ENCODE assay signal across 14 cellular contexts in genomic region chr13:32528358-32528757, GRCh38. TPM values are rescaled to one million over a fixed set of nuclear protein-coding genes. Genes with fewer than 3 reads are reported as not detected.
A peak's percentile ranks its signal among the peaks of the same experiment; 100 is the strongest.
DNase-seq lines count a peak whose midpoint lies in the region; ATAC-seq and TF ChIP-seq lines count a peak whose summit lies in the region.
"Had no signal": no experiment of that assay in that cellular context is flagged by ENCODE, and none has a peak within 500 bp of the region (broad histone marks: within the 10 kb centered on the region; RNA-seq: fewer than 3 reads in every experiment).

No MANE protein-coding gene starts in this region.

- H2AFZ ChIP-seq in mammary epithelial cell (ENCODE audit: low read depth, low read length): no peak overlapping the region

- intact Hi-C loops in left cardiac atrium (cut with DNase I): no loop called here
- intact Hi-C loops in Right ventricle myocardium inferior (cut with DNase I): no loop called here
- intact Hi-C loops in mammary epithelial cell (cut with micrococcal nuclease): no loop called here

- peak overlapping the region; percentile 49 for H3K27ac Mint-ChIP-seq in stimulated activated memory B cell treated with anti-CD40 and anti-IgM and Interleukin-4, amounts not matched to agents 10 μg/mL and 1 μg/mL and 100 μg/mL, for 72 hours
- H3K27ac Mint-ChIP-seq: type B pancreatic cell had no signal

- no peaks in the 10 kb centered on the region for H3K9me3 Mint-ChIP-seq in stimulated activated memory B cell treated with anti-CD40 and anti-IgM and Interleukin-4, amounts not matched to agents 10 μg/mL and 1 μg/mL and 100 μg/mL, for 72 hours
- H3K9me3 Mint-ChIP-seq: type B pancreatic cell had no signal

- ATAC-seq in left cardiac atrium: peak; percentile 19 to 75
- no peak for ATAC-seq in Right ventricle myocardium inferior
- ATAC-seq in stimulated activated memory B cell treated with anti-CD40 and anti-IgM and Interleukin-4, amounts not matched to agents 10 μg/mL and 1 μg/mL and 100 μg/mL, for 72 hours: no peak
- no peak for ATAC-seq in HG02678 (IDR thresholded peaks at IDR 0.05; ENCODE audit: unreplicated experiment)

- H3K4me1 ChIP-seq in mammary epithelial cell (ENCODE audit: insufficient read depth, low read length): no peaks in the 10 kb centered on the region

- H3K9me3 ChIP-seq in mammary epithelial cell (replicated peaks; ENCODE audit: insufficient read depth, low read length): no peaks in the 10 kb centered on the region

- H3K27me3 Mint-ChIP-seq in stimulated activated memory B cell treated with anti-CD40 and anti-IgM and Interleukin-4, amounts not matched to agents 10 μg/mL and 1 μg/mL and 100 μg/mL, for 72 hours: no peaks in the 10 kb centered on the region
- H3K27me3 Mint-ChIP-seq: type B pancreatic cell had no signal

- peaks cover 51% of the 10 kb centered on the region for H3K4me1 Mint-ChIP-seq in stimulated activated memory B cell treated with anti-CD40 and anti-IgM and Interleukin-4, amounts not matched to agents 10 μg/mL and 1 μg/mL and 100 μg/mL, for 72 hours

- no peak for DNase-seq in left cardiac atrium
- DNase-seq in Right ventricle myocardium inferior (ENCODE audit: missing footprints): no peak
- peak; percentile 21 for DNase-seq in mammary epithelial cell
- DNase-seq in hepatic stellate cell (ENCODE audit: low spot score): peak; percentile 11
- no peak for DNase-seq in brain microvascular endothelial cell
- no peak for DNase-seq in stimulated activated CD4-positive, alpha-beta T cell treated with anti-CD3 and anti-CD28 coated beads, Interleukin-2, amount 100 ng/mL, for 48 hours
- DNase-seq: activated CD8-positive, alpha-beta memory T cell treated with anti-CD3 and anti-CD28 coated beads for 24 hours; activated naive CD4-positive, alpha-beta T cell treated with anti-CD3 and anti-CD28 coated beads, Interleukin-2, amount 50 U/mL, for 16 hours; mesenchymal stem cell; occipital lobe; SIG-M5 had no signal

- no peak overlapping the region for H3K4me3 Mint-ChIP-seq in stimulated activated memory B cell treated with anti-CD40 and anti-IgM and Interleukin-4, amounts not matched to agents 10 μg/mL and 1 μg/mL and 100 μg/mL, for 72 hours
- H3K4me3 Mint-ChIP-seq: type B pancreatic cell had no signal

- in situ Hi-C loops in mammary epithelial cell (cut with MboI; ENCODE audit: low sequenced_read_pairs in 2 of 2) (no loop called here), brain microvascular endothelial cell (cut with HindIII; ENCODE audit: low pct_ligation_motif_present, low sequenced_read_pairs) (no loop called here)

- H3K4me3 ChIP-seq in mammary epithelial cell (replicated peaks in 1 of 3; ENCODE audit: insufficient read depth in 1 of 3, low read depth in 2 of 3, low read length in 3 of 3) (no peak overlapping the region), brain microvascular endothelial cell (ENCODE audit: low read depth, low read length) (no peak overlapping the region)

- peaks cover 29% of the 10 kb centered on the region for H3K36me3 Mint-ChIP-seq in stimulated activated memory B cell treated with anti-CD40 and anti-IgM and Interleukin-4, amounts not matched to agents 10 μg/mL and 1 μg/mL and 100 μg/mL, for 72 hours

- dilution Hi-C loops in mammary epithelial cell (cut with HindIII; ENCODE audit: low sequenced_read_pairs): no loop called here

- H3K4me2 ChIP-seq in mammary epithelial cell (ENCODE audit: insufficient read depth, low read depth, low read length): no peak overlapping the region

- CTCF ChIA-PET in mammary epithelial cell (lab: Charles Lee; ENCODE audit: low non-redundant PET): no interaction called here

- H3K9ac ChIP-seq in mammary epithelial cell (ENCODE audit: insufficient read depth, low read length): no peak overlapping the region

- H3K79me2 ChIP-seq in mammary epithelial cell (ENCODE audit: insufficient read depth, low read length): peaks cover 87% of the 10 kb centered on the region

- H3K27ac ChIP-seq in mammary epithelial cell (ENCODE audit: insufficient read depth, low read depth, low read length) (no peak overlapping the region), brain microvascular endothelial cell (no peak overlapping the region)

- BruUV-seq in mammary epithelial cell (replicated peaks; lab: Mats Ljungman, UMichigan): no TSS peak

- no peaks in the 10 kb centered on the region for H4K20me1 ChIP-seq in mammary epithelial cell (ENCODE audit: insufficient read depth, low read length)

- no peaks in the 10 kb centered on the region for H3K27me3 ChIP-seq in mammary epithelial cell (ENCODE audit: insufficient read depth, low read length)
- H3K27me3 ChIP-seq in brain microvascular endothelial cell (replicated peaks): no peaks in the 10 kb centered on the region

- TF ChIP-seq CTCF in mammary epithelial cell (conservative IDR thresholded peaks at IDR 0.05 in 1 of 2, IDR thresholded peaks at IDR 0.05 in 1 of 2; ENCODE audit: extremely low read depth in 1 of 2, insufficient read depth in 1 of 2, low read depth in 1 of 2, low read length in 2 of 2): no peak
- no peak for TF ChIP-seq CTCF in brain microvascular endothelial cell (IDR thresholded peaks at IDR 0.05; ENCODE audit: low read depth, low read length, missing control alignments)

- H3K36me3 ChIP-seq in mammary epithelial cell (ENCODE audit: insufficient read depth, low read length) (peaks cover 14% of the 10 kb centered on the region), brain microvascular endothelial cell (replicated peaks) (peaks cover 7% of the 10 kb centered on the region)

- 74% methylated on average over 3 of the region's 3 CpGs for WGBS in mammary epithelial cell (ENCODE audit: low coverage, missing lambda C conversion rate)

RNA-seq across cellular contexts. Expression of gene N4BP2L2, which starts 10.2 kb away (rescaled TPM):
- 100 to 1,000 TPM; 106 to 126 TPM for total RNA-seq in left cardiac atrium
- 115 TPM for total RNA-seq in Right ventricle myocardium inferior
- 100 to 1,000 TPM in 1 of 2 donors, 10 to 100 TPM in 1; 99.0 to 102 TPM for total RNA-seq in mammary epithelial cell
- polyA plus RNA-seq in mammary epithelial cell: 18.1 TPM
- polyA minus RNA-seq in mammary epithelial cell: 9.7 TPM

RNA-seq across cellular contexts. Expression of gene PDS5B, which starts 57.9 kb away (rescaled TPM):
- 10 to 100 TPM; 19.5 to 27.2 TPM for total RNA-seq in left cardiac atrium
- 25.1 TPM for total RNA-seq in Right ventricle myocardium inferior
- total RNA-seq in mammary epithelial cell: 10 to 100 TPM; 14.3 to 22.4 TPM
- 7.3 TPM for polyA plus RNA-seq in mammary epithelial cell
- 15.3 TPM for polyA minus RNA-seq in mammary epithelial cell

Comparison
In these comparisons a context has a peak if more than half of its experiments do, and no peak if none do; other contexts are left out.
1. ATAC-seq: peak in left cardiac atrium (2 of 2); none in Right ventricle myocardium inferior (single experiment), stimulated activated memory B cell treated with anti-CD40 and anti-IgM and Interleukin-4, amounts not matched to agents 10 μg/mL and 1 μg/mL and 100 μg/mL, for 72 hours (single experiment) and HG02678 (single experiment).
2. DNase-seq: peak in mammary epithelial cell (single experiment) and hepatic stellate cell (single experiment); none in left cardiac atrium (single experiment), Right ventricle myocardium inferior (single experiment), brain microvascular endothelial cell (single experiment) and stimulated activated CD4-positive, alpha-beta T cell treated with anti-CD3 and anti-CD28 coated beads, Interleukin-2, amount 100 ng/mL, for 48 hours (0 of 2).